35 cellular contexts compared by ENCODE assay signal in genomic region chr3:81024560-81024959, GRCh38.
DNase-seq lines count a peak whose midpoint lies in the region; ATAC-seq, FAIRE-seq and TF ChIP-seq lines count a peak whose summit lies in the region.
"Had no signal": no experiment of that assay in that cellular context is flagged by ENCODE, and none has a peak within 500 bp of the region (broad histone marks: within the 10 kb centered on the region; RNA-seq: fewer than 3 reads in every experiment).

No MANE protein-coding gene starts in this region.

- no peak for DNase-seq in HepG2 (ENCODE audit: low spot score)
- DNase-seq in right lobe of liver, result no peak
- DNase-seq in H7, result peak; percentile 10
- peak; percentile 33 for DNase-seq in Karpas-422
- DNase-seq in GM12878 (ENCODE audit: low read depth, low spot score), result no peak
- DNase-seq in RPMI8226, result no peak
- DNase-seq in heart left ventricle, result no peak
- DNase-seq: 8988T; ACHN; AML-193; BE2C; C1 segment of cervical spinal cord; Caco-2; Calu3; CD4-positive, alpha-beta memory T cell; CD4-positive, alpha-beta T cell; CD4-positive, CD25-positive, alpha-beta regulatory T cell; CD8-positive, alpha-beta memory T cell; CD8-positive, alpha-beta T cell; COR-L47; DMS 273 treated with DMSO at 0.1 percent for 48 hours; DMS153; DMS53; DMS79; DMS79 treated with DMSO at 0.1 percent for 48 hours; DND-41; EL had no signal

- H4K20me1 ChIP-seq in HepG2 (ENCODE audit: insufficient read depth, low read length) (no peaks in the 10 kb centered on the region), Karpas-422 (ENCODE audit: insufficient read depth, low read depth, low read length) (no peaks in the 10 kb centered on the region), GM12878 (ENCODE audit: control insufficient read depth, insufficient read depth) (no peaks in the 10 kb centered on the region)
- H4K20me1 ChIP-seq: BLaER1; BLaER1 treated with 17β-estradiol and CSF1 and Interleukin-3, amounts not matched to agents 10 nM and 100 nM had no signal

- RAD21 ChIA-PET in GM12878 (lab: Charles Lee; ENCODE audit: unreplicated experiment), result no interaction called here

- H3K9ac ChIP-seq in HepG2 (ENCODE audit: insufficient read depth, low read depth, low read length) (no peak overlapping the region), Karpas-422 (ENCODE audit: low read length) (no peak overlapping the region), GM12878 (ENCODE audit: control insufficient read depth, insufficient read depth, low read length) (no peak overlapping the region)
- H3K9ac ChIP-seq: BLaER1; BLaER1 treated with 17β-estradiol and CSF1 and Interleukin-3, amounts not matched to agents 10 nM and 100 nM had no signal

- no peak overlapping the region for H3K4me2 ChIP-seq in HepG2 (ENCODE audit: low read depth, low read length)
- H3K4me2 ChIP-seq in Karpas-422 (ENCODE audit: low read depth, low read length, poor library complexity, severe bottlenecking), result no peak overlapping the region
- no peak overlapping the region for H3K4me2 ChIP-seq in GM12878 (ENCODE audit: control insufficient read depth, insufficient read depth)
- H3K4me2 ChIP-seq: A549; BLaER1; BLaER1 treated with 17β-estradiol and CSF1 and Interleukin-3, amounts not matched to agents 10 nM and 100 nM had no signal

- no peaks in the 10 kb centered on the region for H3K79me2 ChIP-seq in HepG2 (ENCODE audit: insufficient read depth, low read length)
- H3K79me2 ChIP-seq in Karpas-422 (ENCODE audit: low read length), result no peaks in the 10 kb centered on the region
- no peaks in the 10 kb centered on the region for H3K79me2 ChIP-seq in GM12878 (ENCODE audit: control insufficient read depth, insufficient read depth, low read length)

- POLR2A ChIA-PET in HepG2 (lab: Yijun Ruan, JAX) (no interaction called here), GM12878 (lab: Charles Lee) (no interaction called here)

- no peaks in the 10 kb centered on the region for H3K9me3 ChIP-seq in HepG2 (ENCODE audit: low read length)
- H3K9me3 ChIP-seq in right lobe of liver, result no peaks in the 10 kb centered on the region
- no peaks in the 10 kb centered on the region for H3K9me3 ChIP-seq in Karpas-422 (ENCODE audit: low read length)
- H3K9me3 ChIP-seq in GM12878 (replicated peaks; ENCODE audit: control insufficient read depth, insufficient read depth, low read length), result no peaks in the 10 kb centered on the region
- H3K9me3 ChIP-seq in heart left ventricle, result peaks cover 0 to 6% (median 0%) of the 10 kb centered on the region in 12 donors
- H3K9me3 ChIP-seq: A549; BE2C; BLaER1; BLaER1 treated with 17β-estradiol and CSF1 and Interleukin-3, amounts not matched to agents 10 nM and 100 nM; Caco-2 had no signal

- in situ Hi-C loops in HepG2 (cut with HindIII; ENCODE audit: extremely low pct_ligation_motif_present, low pct_unique_long_range_greater_than_20kb), result no loop called here
- in situ Hi-C loops in GM12878 (cut with MboI), result no loop called here

- no peaks in the 10 kb centered on the region for H3K27me3 ChIP-seq in HepG2 (ENCODE audit: control insufficient read depth in 1 of 2, insufficient read depth in 2 of 2, low read length in 2 of 2)
- no peaks in the 10 kb centered on the region for H3K27me3 ChIP-seq in right lobe of liver
- no peaks in the 10 kb centered on the region for H3K27me3 ChIP-seq in H7 (ENCODE audit: control insufficient read depth, insufficient read depth, low read length)
- H3K27me3 ChIP-seq in Karpas-422 (ENCODE audit: low read length), result no peaks in the 10 kb centered on the region
- no peaks in the 10 kb centered on the region for H3K27me3 ChIP-seq in GM12878 (replicated peaks in 1 of 2; ENCODE audit: control insufficient read depth in 2 of 2, insufficient read depth in 2 of 2, low read length in 1 of 2)
- H3K27me3 ChIP-seq in heart left ventricle, result no peaks in the 10 kb centered on the region
- H3K27me3 ChIP-seq: BE2C; BLaER1; BLaER1 treated with 17β-estradiol and CSF1 and Interleukin-3, amounts not matched to agents 10 nM and 100 nM had no signal

- WGBS in HepG2 (ENCODE audit: low lambda C conversion rate), result 26% methylated on average over 7 of the region's 7 CpGs
- 87% methylated on average over 7 of the region's 7 CpGs for WGBS in right lobe of liver (ENCODE audit: insufficient coverage, low coverage, low lambda C conversion rate, missing lambda C conversion rate)
- WGBS in GM12878 (ENCODE audit: insufficient coverage, insufficient replicate concordance, low lambda C conversion rate, missing lambda C conversion rate), result 25% methylated on average over 7 of the region's 7 CpGs
- WGBS in heart left ventricle, 4 donors, result 78 to 81% (median 80%) methylated on average over 7 of the region's 7 CpGs

- TF ChIP-seq RAD21 in HepG2 (CRISPR knock-in tag; IDR thresholded peaks at IDR 0.05) (no peak), GM12878 (IDR thresholded peaks at IDR 0.05; ENCODE audit: insufficient read depth, low read depth, low read length) (no peak)

- no peak overlapping the region for H2AFZ ChIP-seq in HepG2 (ENCODE audit: low read length)
- no peak overlapping the region for H2AFZ ChIP-seq in Karpas-422 (ENCODE audit: low read length)
- no peak overlapping the region for H2AFZ ChIP-seq in GM12878 (ENCODE audit: control insufficient read depth, low read depth, low read length)

- intact Hi-C loops in HepG2 (cut with micrococcal nuclease; ENCODE audit: unreplicated experiment) (no loop called here), right lobe of liver (cut with DNase I) (no loop called here), GM12878 (cut with micrococcal nuclease; ENCODE audit: unreplicated experiment) (no loop called here), heart left ventricle (cut with DNase I) (no loop called here)

- FAIRE-seq in HepG2 (lab: Jason Lieb, UNC) (no peak), GM12878 (lab: Jason Lieb, UNC) (no peak)
- FAIRE-seq: A204.1, A549, D721Med had no signal

- no peak for ATAC-seq in HepG2
- no peak for ATAC-seq in right lobe of liver
- no peak for ATAC-seq in GM12878
- ATAC-seq in HG02970 (IDR thresholded peaks at IDR 0.05; ENCODE audit: low FRiP score, unreplicated experiment), result no peak
- ATAC-seq in heart left ventricle, result no peak
- ATAC-seq: A549; CD8-positive, alpha-beta T cell had no signal

- H3K36me3 ChIP-seq in HepG2 (replicated peaks in 1 of 2; ENCODE audit: control insufficient read depth in 1 of 2, insufficient read depth in 2 of 2, low read length in 2 of 2), result no peaks in the 10 kb centered on the region
- no peaks in the 10 kb centered on the region for H3K36me3 ChIP-seq in right lobe of liver
- H3K36me3 ChIP-seq in H7 (replicated peaks; ENCODE audit: control insufficient read depth, insufficient read depth, low read length), result no peaks in the 10 kb centered on the region
- H3K36me3 ChIP-seq in Karpas-422 (ENCODE audit: insufficient read depth, low read length), result no peaks in the 10 kb centered on the region
- no peaks in the 10 kb centered on the region for H3K36me3 ChIP-seq in GM12878 (ENCODE audit: control insufficient read depth in 2 of 2, insufficient read depth in 2 of 2, low read length in 1 of 2)
- H3K36me3 ChIP-seq in heart left ventricle, result no peaks in the 10 kb centered on the region
- H3K36me3 ChIP-seq: BE2C; BLaER1; BLaER1 treated with 17β-estradiol and CSF1 and Interleukin-3, amounts not matched to agents 10 nM and 100 nM had no signal

- no peak overlapping the region for H3K4me3 ChIP-seq in HepG2 (replicated peaks in 1 of 3; ENCODE audit: insufficient read depth in 1 of 3, low read depth in 2 of 3, low read length in 3 of 3)
- no peak overlapping the region for H3K4me3 ChIP-seq in right lobe of liver
- H3K4me3 ChIP-seq in H7 (ENCODE audit: insufficient read depth, low read depth, low read length), result no peak overlapping the region
- H3K4me3 ChIP-seq in Karpas-422 (ENCODE audit: low read length), result no peak overlapping the region
- no peak overlapping the region for H3K4me3 ChIP-seq in GM12878
- no peak overlapping the region for H3K4me3 ChIP-seq in heart left ventricle
- H3K4me3 ChIP-seq: A549; BLaER1; BLaER1 treated with 17β-estradiol and CSF1 and Interleukin-3, amounts not matched to agents 10 nM and 100 nM had no signal

- no peaks in the 10 kb centered on the region for H3K4me1 ChIP-seq in HepG2 (ENCODE audit: insufficient read depth, low read length)
- no peaks in the 10 kb centered on the region for H3K4me1 ChIP-seq in right lobe of liver
- no peaks in the 10 kb centered on the region for H3K4me1 ChIP-seq in Karpas-422 (ENCODE audit: low read length)
- H3K4me1 ChIP-seq in GM12878 (ENCODE audit: control insufficient read depth, insufficient read depth, low read length), result no peaks in the 10 kb centered on the region
- H3K4me1 ChIP-seq in heart left ventricle, result no peaks in the 10 kb centered on the region
- H3K4me1 ChIP-seq: A549; BE2C; BLaER1; BLaER1 treated with 17β-estradiol and CSF1 and Interleukin-3, amounts not matched to agents 10 nM and 100 nM; Caco-2 had no signal

- CTCF ChIA-PET in HepG2 (lab: Yijun Ruan, JAX; ENCODE audit: low intra/inter-chr PET ratio, low total read pairs), result no interaction called here
- CTCF ChIA-PET in GM12878 (lab: Yijun Ruan, JAX), result interaction anchor here (0.9 to 1.1 kb wide), 2 partner anchors 11 to 22 kb away, joined by 3 read pairs; no protein-coding TSS in a partner anchor

- no peak for TF ChIP-seq CTCF in HepG2 (CRISPR knock-in tag; IDR thresholded peaks at IDR 0.05)
- TF ChIP-seq CTCF in right lobe of liver (IDR thresholded peaks at IDR 0.05), result no peak
- TF ChIP-seq CTCF in GM12878 (IDR thresholded peaks at IDR 0.05 in 2 of 3, conservative IDR thresholded peaks at IDR 0.05 in 1 of 3; ENCODE audit: control insufficient read depth in 2 of 3, extremely low read depth in 1 of 3, insufficient read depth in 1 of 3, low read depth in 3 of 3, low read length in 3 of 3), result no peak
- TF ChIP-seq CTCF in heart left ventricle (IDR thresholded peaks at IDR 0.05), result no peak

- H3K9me2 ChIP-seq in Karpas-422 (replicated peaks; ENCODE audit: insufficient read depth, low read length), result no peaks in the 10 kb centered on the region

- BruUV-seq in HepG2 (replicated peaks; lab: Mats Ljungman, UMichigan), result no TSS peak
- BruUV-seq in GM12878 (replicated peaks; lab: Mats Ljungman, UMichigan), result no TSS peak

- SMC1A ChIA-PET in GM12878 (lab: Charles Lee; ENCODE audit: uncharacterized antibody, unreplicated experiment), result interaction anchor here (1.4 kb wide), 1 partner anchor 19 kb away, joined by 3 read pairs; no protein-coding TSS in a partner anchor

- TF ChIP-seq EP300 in HepG2 (IDR thresholded peaks at IDR 0.05; ENCODE audit: low read depth in 2 of 2, low read length in 2 of 2), result no peak
- TF ChIP-seq EP300 in HepG2 (CRISPR knock-in tag; IDR thresholded peaks at IDR 0.05; ENCODE audit: borderline replicate concordance), result no peak
- no peak for TF ChIP-seq EP300 in GM12878 (IDR thresholded peaks at IDR 0.05; ENCODE audit: borderline replicate concordance in 1 of 2, control insufficient read depth in 1 of 2, low read depth in 2 of 2, low read length in 2 of 2)

- no peak overlapping the region for H3K27ac ChIP-seq in HepG2 (ENCODE audit: extremely low read length, insufficient read depth, low read length)
- no peak overlapping the region for H3K27ac ChIP-seq in right lobe of liver
- no peak overlapping the region for H3K27ac ChIP-seq in Karpas-422 (ENCODE audit: low read length)
- no peak overlapping the region for H3K27ac ChIP-seq in GM12878 (ENCODE audit: control insufficient read depth, insufficient read depth)
- H3K27ac ChIP-seq in heart left ventricle, result no peak overlapping the region
- H3K27ac ChIP-seq: 22Rv1; A549; BLaER1; BLaER1 treated with 17β-estradiol and CSF1 and Interleukin-3, amounts not matched to agents 10 nM and 100 nM; C4-2B had no signal

- no peak for TF ChIP-seq POLR2A in HepG2 (IDR thresholded peaks at IDR 0.05; ENCODE audit: insufficient read depth in 1 of 2, low read depth in 2 of 2, low read length in 2 of 2)
- no peak for TF ChIP-seq POLR2A in right lobe of liver (IDR thresholded peaks at IDR 0.05)
- no peak for TF ChIP-seq POLR2A in GM12878 (IDR thresholded peaks at IDR 0.05; ENCODE audit: low read depth, low read length)
- no peak for TF ChIP-seq POLR2A in heart left ventricle (IDR thresholded peaks at IDR 0.05)

Comparison
In these comparisons a context has a peak if more than half of its experiments do, and no peak if none do; other contexts are left out.
1. DNase-seq: peak in H7 (single experiment) and Karpas-422 (single experiment); none in HepG2 (single experiment), right lobe of liver (0 of 3), GM12878 (single experiment), RPMI8226 (single experiment) and heart left ventricle (0 of 5).